Comparison of ENCODE assay signal across 9 cellular contexts in the genomic region with DNA sequence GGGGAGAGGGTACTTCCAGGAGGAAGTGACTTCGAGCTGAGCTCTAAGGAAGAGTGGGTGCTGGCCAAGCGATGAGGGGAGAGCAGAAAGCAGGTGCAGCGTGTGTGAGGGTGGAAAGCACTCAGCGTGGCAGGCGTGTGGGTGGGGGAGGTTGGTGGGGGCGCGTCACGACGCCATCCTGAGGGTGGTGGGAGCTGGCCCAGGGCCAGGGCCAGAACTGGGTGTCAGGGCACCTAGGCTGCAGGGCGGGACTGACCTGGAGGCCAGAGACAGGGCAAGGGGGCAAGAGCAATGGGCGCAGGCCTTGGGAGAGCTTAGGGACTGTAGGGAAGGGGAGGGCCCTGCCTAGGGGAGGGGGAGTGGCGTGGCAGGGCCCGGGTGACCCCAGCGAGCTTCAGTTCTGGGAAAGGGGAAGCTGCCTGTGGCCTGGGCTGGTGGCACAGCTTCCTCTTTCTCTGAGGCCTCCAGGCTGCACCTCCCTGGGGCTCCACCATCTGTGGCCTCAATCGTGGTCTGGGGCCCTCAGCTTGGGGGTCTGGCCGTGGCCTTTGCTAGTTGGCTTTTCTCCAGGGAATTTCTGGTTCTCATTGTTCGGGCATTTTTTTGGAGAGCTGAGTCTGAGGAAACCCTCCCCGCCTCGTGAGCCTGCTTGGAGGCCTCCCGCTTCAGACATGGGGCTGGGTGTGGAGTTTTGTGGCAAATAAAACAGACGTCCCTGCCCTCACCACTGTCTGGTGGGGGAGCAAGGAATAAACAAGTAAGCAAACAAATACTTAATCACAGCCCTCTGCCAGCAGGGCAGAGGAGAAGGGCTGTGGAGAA. TPM values are rescaled to one million over a fixed set of nuclear protein-coding genes. Genes with fewer than 3 reads are reported as not detected.
DNase-seq lines count a peak whose midpoint lies in the region; ATAC-seq, FAIRE-seq and TF ChIP-seq lines count a peak whose summit lies in the region.
"Had no signal": no experiment of that assay in that cellular context is flagged by ENCODE, and none has a peak within 500 bp of the region (broad histone marks: within the 10 kb centered on the region; RNA-seq: fewer than 3 reads in every experiment).

No MANE protein-coding gene starts in this region.

- intact Hi-C loops in upper lobe of right lung (cut with DNase I), result no loop called here

- POLR2A ChIA-PET in A549 (lab: Yijun Ruan, JAX), result no interaction called here

- FAIRE-seq in A549 (lab: Jason Lieb, UNC), result no peak

- TF ChIP-seq POLR2A in A549 (IDR thresholded peaks at IDR 0.05; ENCODE audit: low read length), result no peak

- peaks cover 76% of the 10 kb centered on the region for H3K4me1 ChIP-seq in A549
- H3K4me1 ChIP-seq in liver (ENCODE audit: control insufficient read depth in 4 of 4, insufficient read depth in 4 of 4, low read length in 3 of 4), result peaks cover 0 to 20% (median 0%) of the 10 kb centered on the region in 4 donors
- peaks cover 49% of the 10 kb centered on the region for H3K4me1 ChIP-seq in upper lobe of right lung
- H3K4me1 ChIP-seq: ascending aorta had no signal

- H3K4me1 Mint-ChIP-seq in activated T-helper 17 cell treated with anti-CD3 and anti-CD28 coated beads, Interleukin-2, amount 50 U/mL, for 72 hours, result peaks cover 22% of the 10 kb centered on the region

- in situ Hi-C loops in brain microvascular endothelial cell (cut with HindIII; ENCODE audit: low pct_ligation_motif_present, low sequenced_read_pairs), result no loop called here

- no peak overlapping the region for H3K9ac ChIP-seq in liver (ENCODE audit: low read depth in 1 of 2, low read length in 2 of 2)

- peak overlapping the region; percentile 85 for H3K27ac Mint-ChIP-seq in activated T-helper 17 cell treated with anti-CD3 and anti-CD28 coated beads, Interleukin-2, amount 50 U/mL, for 72 hours

- peak overlapping the region; percentile 30 for H3K4me2 ChIP-seq in A549

- TF ChIP-seq CTCF in A549 (IDR thresholded peaks at IDR 0.05) (no peak), liver (IDR thresholded peaks at IDR 0.05; ENCODE audit: low read depth, low read length, missing input control) (no peak), upper lobe of right lung (IDR thresholded peaks at IDR 0.05) (no peak), brain microvascular endothelial cell (IDR thresholded peaks at IDR 0.05; ENCODE audit: low read depth, low read length, missing control alignments) (no peak)

- no peaks in the 10 kb centered on the region for H3K27me3 Mint-ChIP-seq in activated T-helper 17 cell treated with anti-CD3 and anti-CD28 coated beads, Interleukin-2, amount 50 U/mL, for 72 hours

- H3K4me3 ChIP-seq in A549 (no peak overlapping the region), liver (ENCODE audit: low read depth in 1 of 3, low read length in 3 of 3) (no peak overlapping the region), upper lobe of right lung (no peak overlapping the region), brain microvascular endothelial cell (ENCODE audit: low read depth, low read length) (no peak overlapping the region)
- H3K4me3 ChIP-seq: ascending aorta had no signal

- H3K27me3 ChIP-seq in liver (ENCODE audit: control insufficient read depth in 4 of 4, insufficient read depth in 4 of 4, low read length in 3 of 4) (no peaks in the 10 kb centered on the region), upper lobe of right lung (no peaks in the 10 kb centered on the region), brain microvascular endothelial cell (replicated peaks) (no peaks in the 10 kb centered on the region)
- H3K27me3 ChIP-seq: ascending aorta had no signal

- H3K36me3 Mint-ChIP-seq in activated T-helper 17 cell treated with anti-CD3 and anti-CD28 coated beads, Interleukin-2, amount 50 U/mL, for 72 hours (ENCODE audit: low read depth), result peaks cover 17% of the 10 kb centered on the region

- CTCF ChIA-PET in A549 (lab: Yijun Ruan, JAX), result interaction anchor here (1.1 to 39.3 kb wide), 7 partner anchors 8 to 276 kb away, joined by 3 to 667 read pairs (median 10); a partner anchor contains a TSS

- TF ChIP-seq RAD21 in A549 (conservative IDR thresholded peaks at IDR 0.05 in 1 of 2, IDR thresholded peaks at IDR 0.05 in 1 of 2), result no peak
- no peak for TF ChIP-seq RAD21 in liver (IDR thresholded peaks at IDR 0.05)

- TF ChIP-seq EP300 in A549 (IDR thresholded peaks at IDR 0.05), result no peak

- DNase-seq in A549 (ENCODE audit: low read depth in 1 of 2, low spot score in 1 of 2), result no peak
- peak; percentile 88 for DNase-seq in upper lobe of right lung
- no peak for DNase-seq in inferior parietal cortex (ENCODE audit: extremely low spot score)
- no peak for DNase-seq in brain microvascular endothelial cell

- H3K4me3 Mint-ChIP-seq in activated T-helper 17 cell treated with anti-CD3 and anti-CD28 coated beads, Interleukin-2, amount 50 U/mL, for 72 hours, result peak overlapping the region; percentile 62

- no peaks in the 10 kb centered on the region for H3K9me3 ChIP-seq in A549
- H3K9me3 ChIP-seq in liver (ENCODE audit: control insufficient read depth in 4 of 4, low read length in 3 of 4), result no peaks in the 10 kb centered on the region
- H3K9me3 ChIP-seq in upper lobe of right lung, result no peaks in the 10 kb centered on the region
- H3K9me3 ChIP-seq: ascending aorta had no signal

- ATAC-seq in A549, result peak in 1 of 2 experiments; percentile 9; a peak in 3 of 6 replicates
- peak; percentile 35 for ATAC-seq in GM19023 (IDR thresholded peaks at IDR 0.05; ENCODE audit: unreplicated experiment)
- ATAC-seq in HG03521 (IDR thresholded peaks at IDR 0.05; ENCODE audit: unreplicated experiment), result peak; percentile 42
- peak; percentile 54 for ATAC-seq in activated T-helper 17 cell treated with anti-CD3 and anti-CD28 coated beads, Interleukin-2, amount 50 U/mL, for 72 hours (replicated peaks)
- ATAC-seq in upper lobe of right lung, result peak; percentile 79

- H3K27ac ChIP-seq in A549 (peak overlapping the region; percentile 43 to 80; a peak in 5 of 6 replicates), liver (ENCODE audit: low read depth in 1 of 2, low read length in 2 of 2) (peak overlapping the region; percentile 56 to 65), upper lobe of right lung (peak overlapping the region; percentile 81), brain microvascular endothelial cell (no peak overlapping the region)

- no peaks in the 10 kb centered on the region for H3K9me3 Mint-ChIP-seq in activated T-helper 17 cell treated with anti-CD3 and anti-CD28 coated beads, Interleukin-2, amount 50 U/mL, for 72 hours

- 41% methylated on average over 20 of the region's 21 CpGs for WGBS in A549 (ENCODE audit: missing lambda C conversion rate)
- WGBS in liver, result 73% methylated on average over 21 of the region's 21 CpGs

- no peaks in the 10 kb centered on the region for H3K36me3 ChIP-seq in liver (ENCODE audit: control insufficient read depth in 4 of 4, insufficient read depth in 3 of 4, low read depth in 1 of 4, low read length in 3 of 4)
- no peaks in the 10 kb centered on the region for H3K36me3 ChIP-seq in upper lobe of right lung
- no peaks in the 10 kb centered on the region for H3K36me3 ChIP-seq in brain microvascular endothelial cell (replicated peaks)
- H3K36me3 ChIP-seq: ascending aorta had no signal

TF ChIP-seq in A549, 52 proteins besides CTCF, POLR2A, EP300 and RAD21:
- TF ChIP-seq, protein P1, sequence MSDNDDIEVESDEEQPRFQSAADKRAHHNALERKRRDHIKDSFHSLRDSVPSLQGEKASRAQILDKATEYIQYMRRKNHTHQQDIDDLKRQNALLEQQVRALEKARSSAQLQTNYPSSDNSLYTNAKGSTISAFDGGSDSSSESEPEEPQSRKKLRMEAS (IDR thresholded peaks at IDR 0.05), result peak; percentile 23; the same call in 1 of the 2 replicates
- TF ChIP-seq TP53 (CRISPR knock-in tag; IDR thresholded peaks at IDR 0.05), result no peak
- no peak for TF ChIP-seq RCOR1 (IDR thresholded peaks at IDR 0.05; ENCODE audit: low read depth, low read length)
- no peak for TF ChIP-seq FOXS1 (CRISPR knock-in tag; IDR thresholded peaks at IDR 0.05)
- TF ChIP-seq EHMT2 (IDR thresholded peaks at IDR 0.05; ENCODE audit: low read depth), result no peak
- TF ChIP-seq ZSCAN20 (CRISPR knock-in tag; IDR thresholded peaks at IDR 0.05), result no peak

TF ChIP-seq in liver, 16 proteins besides CTCF, POLR2A, EP300 and RAD21:
- no peak for TF ChIP-seq TAF1 (conservative IDR thresholded peaks at IDR 0.05)
- TF ChIP-seq RXRA (IDR thresholded peaks at IDR 0.05), result no peak
- TF ChIP-seq EGR1 (IDR thresholded peaks at IDR 0.05; ENCODE audit: low read depth in 2 of 2), result no peak
- TF ChIP-seq, protein P2, sequence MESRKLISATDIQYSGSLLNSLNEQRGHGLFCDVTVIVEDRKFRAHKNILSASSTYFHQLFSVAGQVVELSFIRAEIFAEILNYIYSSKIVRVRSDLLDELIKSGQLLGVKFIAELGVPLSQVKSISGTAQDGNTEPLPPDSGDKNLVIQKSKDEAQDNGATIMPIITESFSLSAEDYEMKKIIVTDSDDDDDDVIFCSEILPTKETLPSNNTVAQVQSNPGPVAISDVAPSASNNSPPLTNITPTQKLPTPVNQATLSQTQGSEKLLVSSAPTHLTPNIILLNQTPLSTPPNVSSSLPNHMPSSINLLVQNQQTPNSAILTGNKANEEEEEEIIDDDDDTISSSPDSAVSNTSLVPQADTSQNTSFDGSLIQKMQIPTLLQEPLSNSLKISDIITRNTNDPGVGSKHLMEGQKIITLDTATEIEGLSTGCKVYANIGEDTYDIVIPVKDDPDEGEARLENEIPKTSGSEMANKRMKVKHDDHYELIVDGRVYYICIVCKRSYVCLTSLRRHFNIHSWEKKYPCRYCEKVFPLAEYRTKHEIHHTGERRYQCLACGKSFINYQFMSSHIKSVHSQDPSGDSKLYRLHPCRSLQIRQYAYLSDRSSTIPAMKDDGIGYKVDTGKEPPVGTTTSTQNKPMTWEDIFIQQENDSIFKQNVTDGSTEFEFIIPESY (IDR thresholded peaks at IDR 0.05), result no peak
- TF ChIP-seq FOXA1 (IDR thresholded peaks at IDR 0.05), result no peak

RNA-seq across cellular contexts. Expression of a gene that starts 8.9 kb away (rescaled TPM):
- polyA plus RNA-seq in A549 (2011; rRNA removed) (2.9 TPM in 2 replicates), A549 (2017; fragmentation: RNase III; extraction: RNeasy Plus Mini Kit Qiagen cat#74134 plus additional on column Dnase treatment) (5.1 to 6.3 TPM (median 5.2 TPM) in 3 replicates), liver (1 to 10 TPM in 1 of 2 donors, under 1 TPM in 1; 0.21 to 1.3 TPM)
- polyA plus RNA-seq in A549 (2012; cell fraction: cytosol; rRNA removed), result 7.0 and 8.7 TPM in 2 replicates
- 35.5 and 39.3 TPM in 2 replicates for polyA plus RNA-seq in A549 (2012; cell fraction: nucleus; rRNA removed)
- polyA minus RNA-seq in A549 (2011; rRNA and poly(A)+ RNA removed), result 3.7 and 4.5 TPM in 2 replicates
- 10 to 100 TPM; 31.2 to 39.9 TPM for total RNA-seq in activated T-helper 17 cell treated with anti-CD3 and anti-CD28 coated beads, Interleukin-2, amount 50 U/mL, for 72 hours
- total RNA-seq in liver (1 to 10 TPM; 3.3 to 8.0 TPM), upper lobe of right lung (11.7 TPM)
